In the genomic region with DNA sequence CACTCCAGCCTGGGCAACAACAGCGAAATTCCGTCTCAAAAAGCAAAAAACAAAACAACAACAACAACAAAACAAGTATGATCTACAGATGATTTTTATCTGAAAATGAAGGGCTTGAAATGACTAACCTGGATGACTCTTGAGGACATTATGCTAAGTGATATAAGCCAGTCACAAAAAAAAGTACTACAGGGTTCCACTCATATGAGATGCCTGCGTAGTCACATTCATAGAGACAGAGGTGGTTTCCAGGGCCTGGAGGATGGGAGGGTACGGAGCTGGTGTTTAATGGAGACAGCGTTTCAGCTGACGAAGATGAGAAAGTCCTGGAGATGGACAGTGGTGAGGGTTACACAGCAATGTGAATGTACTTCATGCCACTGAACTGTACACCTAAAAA, we compare ENCODE assay signal across 2 cellular contexts.
TF ChIP-seq lines count a peak whose summit lies in the region.

No MANE protein-coding gene starts in this region.

TF ChIP-seq in HCT116, 20 proteins besides CTCF, POLR2A, EP300 and RAD21 (continued from another document):
- TF ChIP-seq, protein P1, sequence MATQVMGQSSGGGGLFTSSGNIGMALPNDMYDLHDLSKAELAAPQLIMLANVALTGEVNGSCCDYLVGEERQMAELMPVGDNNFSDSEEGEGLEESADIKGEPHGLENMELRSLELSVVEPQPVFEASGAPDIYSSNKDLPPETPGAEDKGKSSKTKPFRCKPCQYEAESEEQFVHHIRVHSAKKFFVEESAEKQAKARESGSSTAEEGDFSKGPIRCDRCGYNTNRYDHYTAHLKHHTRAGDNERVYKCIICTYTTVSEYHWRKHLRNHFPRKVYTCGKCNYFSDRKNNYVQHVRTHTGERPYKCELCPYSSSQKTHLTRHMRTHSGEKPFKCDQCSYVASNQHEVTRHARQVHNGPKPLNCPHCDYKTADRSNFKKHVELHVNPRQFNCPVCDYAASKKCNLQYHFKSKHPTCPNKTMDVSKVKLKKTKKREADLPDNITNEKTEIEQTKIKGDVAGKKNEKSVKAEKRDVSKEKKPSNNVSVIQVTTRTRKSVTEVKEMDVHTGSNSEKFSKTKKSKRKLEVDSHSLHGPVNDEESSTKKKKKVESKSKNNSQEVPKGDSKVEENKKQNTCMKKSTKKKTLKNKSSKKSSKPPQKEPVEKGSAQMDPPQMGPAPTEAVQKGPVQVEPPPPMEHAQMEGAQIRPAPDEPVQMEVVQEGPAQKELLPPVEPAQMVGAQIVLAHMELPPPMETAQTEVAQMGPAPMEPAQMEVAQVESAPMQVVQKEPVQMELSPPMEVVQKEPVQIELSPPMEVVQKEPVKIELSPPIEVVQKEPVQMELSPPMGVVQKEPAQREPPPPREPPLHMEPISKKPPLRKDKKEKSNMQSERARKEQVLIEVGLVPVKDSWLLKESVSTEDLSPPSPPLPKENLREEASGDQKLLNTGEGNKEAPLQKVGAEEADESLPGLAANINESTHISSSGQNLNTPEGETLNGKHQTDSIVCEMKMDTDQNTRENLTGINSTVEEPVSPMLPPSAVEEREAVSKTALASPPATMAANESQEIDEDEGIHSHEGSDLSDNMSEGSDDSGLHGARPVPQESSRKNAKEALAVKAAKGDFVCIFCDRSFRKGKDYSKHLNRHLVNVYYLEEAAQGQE (IDR thresholded peaks at IDR 0.05; ENCODE audit: low read depth) = no peak
- no peak for TF ChIP-seq JUND (IDR thresholded peaks at IDR 0.05)
- TF ChIP-seq SRF (IDR thresholded peaks at IDR 0.05; ENCODE audit: low read depth) = no peak
- TF ChIP-seq CBX3 (IDR thresholded peaks at IDR 0.05; ENCODE audit: low read depth) = no peak
- no peak for TF ChIP-seq TCF7L2 (IDR thresholded peaks at IDR 0.05; ENCODE audit: borderline replicate concordance, extremely low read depth, insufficient read depth, insufficient read length)
- TF ChIP-seq ZFX (IDR thresholded peaks at IDR 0.05) = no peak
- TF ChIP-seq, protein P2, sequence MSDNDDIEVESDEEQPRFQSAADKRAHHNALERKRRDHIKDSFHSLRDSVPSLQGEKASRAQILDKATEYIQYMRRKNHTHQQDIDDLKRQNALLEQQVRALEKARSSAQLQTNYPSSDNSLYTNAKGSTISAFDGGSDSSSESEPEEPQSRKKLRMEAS (IDR thresholded peaks at IDR 0.05) = no peak
- TF ChIP-seq SP1 (IDR thresholded peaks at IDR 0.05; ENCODE audit: low read depth) = no peak
- no peak for TF ChIP-seq SIN3A (IDR thresholded peaks at IDR 0.05; ENCODE audit: low read depth)
- TF ChIP-seq EZH2 (IDR thresholded peaks at IDR 0.05) = no peak
- no peak for TF ChIP-seq ELF1 (IDR thresholded peaks at IDR 0.05; ENCODE audit: borderline replicate concordance, low read depth)
- TF ChIP-seq, protein P3, sequence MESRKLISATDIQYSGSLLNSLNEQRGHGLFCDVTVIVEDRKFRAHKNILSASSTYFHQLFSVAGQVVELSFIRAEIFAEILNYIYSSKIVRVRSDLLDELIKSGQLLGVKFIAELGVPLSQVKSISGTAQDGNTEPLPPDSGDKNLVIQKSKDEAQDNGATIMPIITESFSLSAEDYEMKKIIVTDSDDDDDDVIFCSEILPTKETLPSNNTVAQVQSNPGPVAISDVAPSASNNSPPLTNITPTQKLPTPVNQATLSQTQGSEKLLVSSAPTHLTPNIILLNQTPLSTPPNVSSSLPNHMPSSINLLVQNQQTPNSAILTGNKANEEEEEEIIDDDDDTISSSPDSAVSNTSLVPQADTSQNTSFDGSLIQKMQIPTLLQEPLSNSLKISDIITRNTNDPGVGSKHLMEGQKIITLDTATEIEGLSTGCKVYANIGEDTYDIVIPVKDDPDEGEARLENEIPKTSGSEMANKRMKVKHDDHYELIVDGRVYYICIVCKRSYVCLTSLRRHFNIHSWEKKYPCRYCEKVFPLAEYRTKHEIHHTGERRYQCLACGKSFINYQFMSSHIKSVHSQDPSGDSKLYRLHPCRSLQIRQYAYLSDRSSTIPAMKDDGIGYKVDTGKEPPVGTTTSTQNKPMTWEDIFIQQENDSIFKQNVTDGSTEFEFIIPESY (IDR thresholded peaks at IDR 0.05; ENCODE audit: extremely low read depth, insufficient replicate concordance, low read length) = no peak
- TF ChIP-seq POLR2AphosphoS5 (IDR thresholded peaks at IDR 0.05; ENCODE audit: low read depth, low read length) = no peak
- no peak for TF ChIP-seq ZNF274 (IDR thresholded peaks at IDR 0.05; ENCODE audit: low read depth, low read length)
- no peak for TF ChIP-seq YY1 (IDR thresholded peaks at IDR 0.05; ENCODE audit: extremely low read depth, insufficient replicate concordance, low read depth, low read length)
- TF ChIP-seq FOSL1 (IDR thresholded peaks at IDR 0.05; ENCODE audit: low read depth) = no peak

TF ChIP-seq in GM12891, 5 proteins besides CTCF, POLR2A, EP300 and RAD21 (continued from another document):
- TF ChIP-seq PAX5 (IDR thresholded peaks at IDR 0.05; ENCODE audit: insufficient read depth, low read length, severe bottlenecking) = no peak
